2 cellular contexts compared by ENCODE assay signal in the genomic region with DNA sequence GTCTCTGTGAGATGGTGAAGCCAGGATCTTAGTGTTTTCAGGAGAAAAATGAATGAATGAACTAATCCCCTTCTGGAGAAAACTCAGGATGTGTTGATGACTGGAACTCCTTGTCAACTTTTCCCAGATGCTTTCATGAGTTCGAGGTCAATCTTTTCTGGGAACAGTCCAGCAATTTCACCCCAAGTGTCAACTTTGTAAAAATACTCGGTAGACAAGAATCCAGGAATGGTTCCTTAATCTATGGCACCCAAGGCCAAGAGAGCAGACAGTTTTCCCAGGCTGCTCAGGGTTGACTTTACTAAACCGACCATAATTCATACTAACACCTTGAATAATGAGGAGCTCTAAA.
TF ChIP-seq lines count a peak whose summit lies in the region.

No MANE protein-coding gene starts in this region.

TF ChIP-seq in liver, 16 proteins besides CTCF, POLR2A, EP300 and RAD21:
- TF ChIP-seq NR2F2 (IDR thresholded peaks at IDR 0.05) (peak; percentile 43), YY1 (IDR thresholded peaks at IDR 0.05) (no peak), JUND (IDR thresholded peaks at IDR 0.05) (no peak), TAF1 (conservative IDR thresholded peaks at IDR 0.05) (no peak), HNF4A (conservative IDR thresholded peaks at IDR 0.05) (no peak)
TF ChIP-seq in liver: peak in this region for 1.

TF ChIP-seq in HepG2, 621 proteins besides CTCF, POLR2A, EP300 and RAD21:
- no peak for TF ChIP-seq SP4 (CRISPR knock-in tag; IDR thresholded peaks at IDR 0.05)
- TF ChIP-seq RFX5 (IDR thresholded peaks at IDR 0.05; ENCODE audit: low read depth, low read length): no peak
- TF ChIP-seq CEBPB (IDR thresholded peaks at IDR 0.05; ENCODE audit: borderline replicate concordance, low read depth, low read length): no peak
